Comparison of ENCODE assay signal across 1 cellular context in genomic region chr9:91282292-91282691, GRCh38.
TF ChIP-seq lines count a peak whose summit lies in the region.

No MANE protein-coding gene starts in this region.

TF ChIP-seq in GM23338, 12 proteins besides CTCF, POLR2A, EP300 and RAD21 (continued from another document):
- no peak for TF ChIP-seq ZNF462 (CRISPR knock-in tag; IDR thresholded peaks at IDR 0.05)
- TF ChIP-seq REST (IDR thresholded peaks at IDR 0.05; ENCODE audit: unreplicated experiment) = no peak
- TF ChIP-seq ETS1 (IDR thresholded peaks at IDR 0.05) = no peak
- TF ChIP-seq ZNF331 (CRISPR knock-in tag; IDR thresholded peaks at IDR 0.05; ENCODE audit: low read depth) = no peak
- no peak for TF ChIP-seq ZNF114 (CRISPR knock-in tag; IDR thresholded peaks at IDR 0.05)
- TF ChIP-seq EZH2phosphoT487 (IDR thresholded peaks at IDR 0.05; ENCODE audit: unreplicated experiment) = no peak
- no peak for TF ChIP-seq POLR2AphosphoS5 (IDR thresholded peaks at IDR 0.05; ENCODE audit: low read depth)
